In the genomic region with DNA sequence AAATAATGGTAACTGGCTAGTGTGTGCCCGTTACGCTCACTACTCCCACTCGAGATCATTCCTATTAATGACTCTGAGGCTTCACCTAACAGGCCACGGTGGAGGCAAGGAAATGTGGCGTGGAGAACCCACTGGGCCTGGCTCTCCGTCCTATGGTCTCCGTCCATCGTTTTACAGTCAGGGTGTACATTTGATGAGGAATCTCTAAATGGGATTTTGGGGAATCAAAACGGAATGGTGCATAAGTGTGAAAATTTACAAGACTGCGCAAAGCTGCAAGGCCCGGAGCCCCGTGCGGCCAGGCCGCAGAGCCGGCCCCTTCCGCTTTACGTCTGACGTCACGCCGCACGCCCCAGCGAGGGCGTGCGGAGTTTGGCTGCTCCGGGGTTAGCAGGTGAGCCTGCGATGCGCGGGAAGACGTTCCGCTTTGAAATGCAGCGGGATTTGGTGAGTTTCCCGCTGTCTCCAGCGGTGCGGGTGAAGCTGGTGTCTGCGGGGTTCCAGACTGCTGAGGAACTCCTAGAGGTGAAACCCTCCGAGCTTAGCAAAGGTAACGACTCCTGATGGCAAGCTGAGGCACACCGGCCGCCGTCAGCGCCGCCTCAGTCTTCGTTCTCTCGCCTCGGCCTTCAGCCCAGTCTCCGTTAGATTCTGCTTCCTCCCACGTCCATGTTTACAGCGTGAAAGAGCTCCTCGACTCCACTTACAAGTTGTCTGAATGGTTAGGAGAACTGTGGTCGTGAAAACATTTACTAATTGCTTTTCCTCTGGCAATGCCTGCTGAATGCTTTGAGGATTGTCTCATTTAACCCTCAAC, we compare ENCODE assay signal across 1 cellular context.
TF ChIP-seq lines count a peak whose summit lies in the region.

TSS of gene RAD51C (plus strand) at position 364 of the 817 bp plus-strand sequence. CDS start at position 406, 42 bp downstream.

TF ChIP-seq in GM12878, 131 proteins besides CTCF, POLR2A, EP300 and RAD21 (continued from another document and continues in another):
- TF ChIP-seq, protein P1, sequence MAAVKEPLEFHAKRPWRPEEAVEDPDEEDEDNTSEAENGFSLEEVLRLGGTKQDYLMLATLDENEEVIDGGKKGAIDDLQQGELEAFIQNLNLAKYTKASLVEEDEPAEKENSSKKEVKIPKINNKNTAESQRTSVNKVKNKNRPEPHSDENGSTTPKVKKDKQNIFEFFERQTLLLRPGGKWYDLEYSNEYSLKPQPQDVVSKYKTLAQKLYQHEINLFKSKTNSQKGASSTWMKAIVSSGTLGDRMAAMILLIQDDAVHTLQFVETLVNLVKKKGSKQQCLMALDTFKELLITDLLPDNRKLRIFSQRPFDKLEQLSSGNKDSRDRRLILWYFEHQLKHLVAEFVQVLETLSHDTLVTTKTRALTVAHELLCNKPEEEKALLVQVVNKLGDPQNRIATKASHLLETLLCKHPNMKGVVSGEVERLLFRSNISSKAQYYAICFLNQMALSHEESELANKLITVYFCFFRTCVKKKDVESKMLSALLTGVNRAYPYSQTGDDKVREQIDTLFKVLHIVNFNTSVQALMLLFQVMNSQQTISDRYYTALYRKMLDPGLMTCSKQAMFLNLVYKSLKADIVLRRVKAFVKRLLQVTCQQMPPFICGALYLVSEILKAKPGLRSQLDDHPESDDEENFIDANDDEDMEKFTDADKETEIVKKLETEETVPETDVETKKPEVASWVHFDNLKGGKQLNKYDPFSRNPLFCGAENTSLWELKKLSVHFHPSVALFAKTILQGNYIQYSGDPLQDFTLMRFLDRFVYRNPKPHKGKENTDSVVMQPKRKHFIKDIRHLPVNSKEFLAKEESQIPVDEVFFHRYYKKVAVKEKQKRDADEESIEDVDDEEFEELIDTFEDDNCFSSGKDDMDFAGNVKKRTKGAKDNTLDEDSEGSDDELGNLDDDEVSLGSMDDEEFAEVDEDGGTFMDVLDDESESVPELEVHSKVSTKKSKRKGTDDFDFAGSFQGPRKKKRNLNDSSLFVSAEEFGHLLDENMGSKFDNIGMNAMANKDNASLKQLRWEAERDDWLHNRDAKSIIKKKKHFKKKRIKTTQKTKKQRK (IDR thresholded peaks at IDR 0.05; ENCODE audit: low read depth, low read length) = no peak
- TF ChIP-seq TAF1 (IDR thresholded peaks at IDR 0.05; ENCODE audit: borderline replicate concordance, low read depth, low read length) = peak; percentile 60; the same call in 1 of the 2 replicates
- no peak for TF ChIP-seq SMAD1 (IDR thresholded peaks at IDR 0.05; ENCODE audit: low read depth, partially characterized antibody)
- no peak for TF ChIP-seq ZZZ3 (IDR thresholded peaks at IDR 0.05; ENCODE audit: control insufficient read depth, insufficient read length, low read depth)
- TF ChIP-seq PML (IDR thresholded peaks at IDR 0.05; ENCODE audit: low read length) = peak; percentile 85
- no peak for TF ChIP-seq PRDM15 (CRISPR knock-in tag; IDR thresholded peaks at IDR 0.05)
- peak; percentile 45 for TF ChIP-seq MYC (IDR thresholded peaks at IDR 0.05; ENCODE audit: insufficient read depth, insufficient read length, insufficient replicate concordance, low read length, severe bottlenecking)
- TF ChIP-seq KAT2A (conservative IDR thresholded peaks at IDR 0.05; ENCODE audit: control insufficient read depth, low read depth, low read length) = no peak
- TF ChIP-seq PAX8 (IDR thresholded peaks at IDR 0.05) = no peak
- peak; percentile 48 for TF ChIP-seq MEF2B (IDR thresholded peaks at IDR 0.05; ENCODE audit: partially characterized antibody, poor library complexity, severe bottlenecking)
- peak; percentile 64; the same call in 1 of the 2 replicates for TF ChIP-seq SIN3A (IDR thresholded peaks at IDR 0.05; ENCODE audit: low read depth, low read length)
- peak; percentile 100 for TF ChIP-seq ZNF687 (IDR thresholded peaks at IDR 0.05)
- TF ChIP-seq NFXL1 (IDR thresholded peaks at IDR 0.05; ENCODE audit: borderline replicate concordance) = peak; percentile 86
- peak; percentile 94 for TF ChIP-seq CREM (IDR thresholded peaks at IDR 0.05; ENCODE audit: low read depth)
- peak; percentile 73 for TF ChIP-seq GATAD2B (conservative IDR thresholded peaks at IDR 0.05; ENCODE audit: low read depth)
- TF ChIP-seq SREBF1 (IDR thresholded peaks at IDR 0.05; ENCODE audit: low read length) = no peak
- peak; percentile 58; the same call in 1 of the 2 replicates for TF ChIP-seq FOXK2 (IDR thresholded peaks at IDR 0.05)
- no peak for TF ChIP-seq BACH1 (IDR thresholded peaks at IDR 0.05; ENCODE audit: borderline replicate concordance)
- TF ChIP-seq WRNIP1 (IDR thresholded peaks at IDR 0.05; ENCODE audit: borderline replicate concordance, low read depth, low read length) = no peak
- TF ChIP-seq MTA3 (IDR thresholded peaks at IDR 0.05; ENCODE audit: borderline replicate concordance, low read length) = no peak
- no peak; the same call in 1 of the 2 replicates for TF ChIP-seq HDAC2 (IDR thresholded peaks at IDR 0.05)
- TF ChIP-seq CHD1 (IDR thresholded peaks at IDR 0.05; ENCODE audit: low read depth, low read length) = no peak
- TF ChIP-seq FOXM1 (IDR thresholded peaks at IDR 0.05; ENCODE audit: low read depth, low read length) = no peak
- no peak for TF ChIP-seq SUZ12 (IDR thresholded peaks at IDR 0.05; ENCODE audit: unreplicated experiment)
- TF ChIP-seq POLR2AphosphoS2 (IDR thresholded peaks at IDR 0.05; ENCODE audit: low read depth, low read length) = peak; percentile 76; the same call in 1 of the 2 replicates
- TF ChIP-seq RUNX3 (IDR thresholded peaks at IDR 0.05; ENCODE audit: low read length) = peak; percentile 78
- TF ChIP-seq BMI1 (IDR thresholded peaks at IDR 0.05; ENCODE audit: borderline replicate concordance) = no peak
- TF ChIP-seq PBX3 (IDR thresholded peaks at IDR 0.05; ENCODE audit: insufficient replicate concordance, low read depth, low read length) = no peak
- TF ChIP-seq, protein P2, sequence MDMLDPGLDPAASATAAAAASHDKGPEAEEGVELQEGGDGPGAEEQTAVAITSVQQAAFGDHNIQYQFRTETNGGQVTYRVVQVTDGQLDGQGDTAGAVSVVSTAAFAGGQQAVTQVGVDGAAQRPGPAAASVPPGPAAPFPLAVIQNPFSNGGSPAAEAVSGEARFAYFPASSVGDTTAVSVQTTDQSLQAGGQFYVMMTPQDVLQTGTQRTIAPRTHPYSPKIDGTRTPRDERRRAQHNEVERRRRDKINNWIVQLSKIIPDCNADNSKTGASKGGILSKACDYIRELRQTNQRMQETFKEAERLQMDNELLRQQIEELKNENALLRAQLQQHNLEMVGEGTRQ (IDR thresholded peaks at IDR 0.05; ENCODE audit: borderline replicate concordance, low read depth, low read length) = no peak; the same call in 1 of the 2 replicates
- TF ChIP-seq RB1 (IDR thresholded peaks at IDR 0.05; ENCODE audit: borderline replicate concordance) = peak; percentile 97
- TF ChIP-seq NR2F1 (conservative IDR thresholded peaks at IDR 0.05) = peak; percentile 89
- TF ChIP-seq, protein P3, sequence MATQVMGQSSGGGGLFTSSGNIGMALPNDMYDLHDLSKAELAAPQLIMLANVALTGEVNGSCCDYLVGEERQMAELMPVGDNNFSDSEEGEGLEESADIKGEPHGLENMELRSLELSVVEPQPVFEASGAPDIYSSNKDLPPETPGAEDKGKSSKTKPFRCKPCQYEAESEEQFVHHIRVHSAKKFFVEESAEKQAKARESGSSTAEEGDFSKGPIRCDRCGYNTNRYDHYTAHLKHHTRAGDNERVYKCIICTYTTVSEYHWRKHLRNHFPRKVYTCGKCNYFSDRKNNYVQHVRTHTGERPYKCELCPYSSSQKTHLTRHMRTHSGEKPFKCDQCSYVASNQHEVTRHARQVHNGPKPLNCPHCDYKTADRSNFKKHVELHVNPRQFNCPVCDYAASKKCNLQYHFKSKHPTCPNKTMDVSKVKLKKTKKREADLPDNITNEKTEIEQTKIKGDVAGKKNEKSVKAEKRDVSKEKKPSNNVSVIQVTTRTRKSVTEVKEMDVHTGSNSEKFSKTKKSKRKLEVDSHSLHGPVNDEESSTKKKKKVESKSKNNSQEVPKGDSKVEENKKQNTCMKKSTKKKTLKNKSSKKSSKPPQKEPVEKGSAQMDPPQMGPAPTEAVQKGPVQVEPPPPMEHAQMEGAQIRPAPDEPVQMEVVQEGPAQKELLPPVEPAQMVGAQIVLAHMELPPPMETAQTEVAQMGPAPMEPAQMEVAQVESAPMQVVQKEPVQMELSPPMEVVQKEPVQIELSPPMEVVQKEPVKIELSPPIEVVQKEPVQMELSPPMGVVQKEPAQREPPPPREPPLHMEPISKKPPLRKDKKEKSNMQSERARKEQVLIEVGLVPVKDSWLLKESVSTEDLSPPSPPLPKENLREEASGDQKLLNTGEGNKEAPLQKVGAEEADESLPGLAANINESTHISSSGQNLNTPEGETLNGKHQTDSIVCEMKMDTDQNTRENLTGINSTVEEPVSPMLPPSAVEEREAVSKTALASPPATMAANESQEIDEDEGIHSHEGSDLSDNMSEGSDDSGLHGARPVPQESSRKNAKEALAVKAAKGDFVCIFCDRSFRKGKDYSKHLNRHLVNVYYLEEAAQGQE (IDR thresholded peaks at IDR 0.05; ENCODE audit: low read depth, low read length) = no peak
- TF ChIP-seq JUNB (IDR thresholded peaks at IDR 0.05) = no peak
- peak; percentile 92 for TF ChIP-seq MAX (IDR thresholded peaks at IDR 0.05; ENCODE audit: low read depth, low read length)
- TF ChIP-seq SPI1 (IDR thresholded peaks at IDR 0.05; ENCODE audit: borderline replicate concordance, insufficient read depth, low read depth, low read length) = peak; percentile 68
- peak; percentile 50; the same call in 1 of the 2 replicates for TF ChIP-seq HCFC1 (IDR thresholded peaks at IDR 0.05; ENCODE audit: low read length)
- 0 out of 2 replicates have a peak, but pooled peaks have one; percentile 30 for TF ChIP-seq SMAD5 (IDR thresholded peaks at IDR 0.05; ENCODE audit: low read depth)
- TF ChIP-seq, protein P4, sequence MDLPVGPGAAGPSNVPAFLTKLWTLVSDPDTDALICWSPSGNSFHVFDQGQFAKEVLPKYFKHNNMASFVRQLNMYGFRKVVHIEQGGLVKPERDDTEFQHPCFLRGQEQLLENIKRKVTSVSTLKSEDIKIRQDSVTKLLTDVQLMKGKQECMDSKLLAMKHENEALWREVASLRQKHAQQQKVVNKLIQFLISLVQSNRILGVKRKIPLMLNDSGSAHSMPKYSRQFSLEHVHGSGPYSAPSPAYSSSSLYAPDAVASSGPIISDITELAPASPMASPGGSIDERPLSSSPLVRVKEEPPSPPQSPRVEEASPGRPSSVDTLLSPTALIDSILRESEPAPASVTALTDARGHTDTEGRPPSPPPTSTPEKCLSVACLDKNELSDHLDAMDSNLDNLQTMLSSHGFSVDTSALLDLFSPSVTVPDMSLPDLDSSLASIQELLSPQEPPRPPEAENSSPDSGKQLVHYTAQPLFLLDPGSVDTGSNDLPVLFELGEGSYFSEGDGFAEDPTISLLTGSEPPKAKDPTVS (IDR thresholded peaks at IDR 0.05; ENCODE audit: low read depth, low read length) = no peak
